In genomic region chr5:88889165-88890069, GRCh38 we compare ENCODE assay signal across 9 cellular contexts. TPM values are rescaled to one million over a fixed set of nuclear protein-coding genes. Genes with fewer than 3 reads are reported as not detected.
DNase-seq lines count a peak whose midpoint lies in the region; ATAC-seq and TF ChIP-seq lines count a peak whose summit lies in the region.
"Had no signal": no experiment of that assay in that cellular context is flagged by ENCODE, and none has a peak within 500 bp of the region (broad histone marks: within the 10 kb centered on the region; RNA-seq: fewer than 3 reads in every experiment).

No MANE protein-coding gene starts in this region.

- H3K27ac ChIP-seq in DOHH2 (ENCODE audit: low read depth, low read length) (peak overlapping the region; percentile 84), stomach (peak overlapping the region; percentile 48 to 91 (median 82))
- H3K27ac ChIP-seq: KMS-11 had no signal

- TF ChIP-seq EP300 in stomach (IDR thresholded peaks at IDR 0.05): no peak

- no peaks in the 10 kb centered on the region for H4K20me1 ChIP-seq in DOHH2 (ENCODE audit: control insufficient read depth, insufficient read depth, low read depth, low read length)

- TF ChIP-seq CTCF in DOHH2 (IDR thresholded peaks at IDR 0.05; ENCODE audit: low read depth, low read length, poor library complexity, severe bottlenecking) (no peak), stomach (IDR thresholded peaks at IDR 0.05) (no peak)

- H3K9me3 ChIP-seq in DOHH2 (ENCODE audit: control insufficient read depth, insufficient read depth, low read length) (no peaks in the 10 kb centered on the region), stomach (no peaks in the 10 kb centered on the region)

- no peak for TF ChIP-seq POLR2A in stomach (IDR thresholded peaks at IDR 0.05)

- intact Hi-C loops in stomach (cut with DNase I; ENCODE audit: low total_unique reads): no loop called here

- peaks cover 36% of the 10 kb centered on the region for H3F3A ChIP-seq in DOHH2 (ENCODE audit: control insufficient read depth, insufficient read depth)

- WGBS in stomach, 5 donors: 3 to 6% (median 3%) methylated on average over 44 to 50 of the region's 50 CpGs

- peaks cover 41% of the 10 kb centered on the region for H3K79me2 ChIP-seq in DOHH2 (ENCODE audit: control insufficient read depth, low read length)

- H3K27me3 ChIP-seq in DOHH2 (ENCODE audit: control insufficient read depth, low read length) (no peaks in the 10 kb centered on the region), stomach (peaks cover 0 to 17% (median 10%) of the 10 kb centered on the region in 3 donors)

- peak; percentile 43 for ATAC-seq in GM21529 (IDR thresholded peaks at IDR 0.05; ENCODE audit: unreplicated experiment)

- peak overlapping the region; percentile 75 for H3K4me2 ChIP-seq in DOHH2 (ENCODE audit: low read length)
- H3K4me2 ChIP-seq: KMS-11 had no signal

- peak; percentile 90 for DNase-seq in NCI-H748 (lab: John Stamatoyannopoulos, UW; ENCODE audit: unreplicated experiment)
- peak; percentile 30 for DNase-seq in cerebellum (ENCODE audit: low spot score)
- peak; percentile 82 for DNase-seq in left kidney (ENCODE audit: low read depth, low spot score)
- DNase-seq in stomach: no peak
- no peak for DNase-seq in T-helper 1 cell
- DNase-seq in putamen (ENCODE audit: low spot score): no peak

- peaks cover 60% of the 10 kb centered on the region for H3K4me1 ChIP-seq in DOHH2 (ENCODE audit: control insufficient read depth, low read length)
- H3K4me1 ChIP-seq in stomach: peaks cover 0 to 26% (median 11%) of the 10 kb centered on the region in 4 donors

- H3K4me3 ChIP-seq in DOHH2 (ENCODE audit: low read length) (peak overlapping the region; percentile 96), stomach (peak overlapping the region; percentile 50 to 54 (median 52))

- H3K36me3 ChIP-seq in DOHH2 (ENCODE audit: control insufficient read depth, low read length) (no peaks in the 10 kb centered on the region), stomach (no peaks in the 10 kb centered on the region)

- no peaks in the 10 kb centered on the region for H3K9me2 ChIP-seq in DOHH2 (replicated peaks; ENCODE audit: control insufficient read depth, low read length)

RNA-seq across cellular contexts. Expression of gene MEF2C, which starts 6.4 kb away (rescaled TPM):
- 114 TPM for total RNA-seq in cerebellum
- 10 to 100 TPM; 13.6 to 48.1 (median 22.8) TPM for total RNA-seq in stomach
- polyA plus RNA-seq in stomach: 10 to 100 TPM in 1 of 3 donors, 1 to 10 TPM in 2; 3.0 to 12.7 (median 4.9) TPM

Comparison
In these comparisons a context has a peak if more than half of its experiments do, and no peak if none do; other contexts are left out.
1. DNase-seq: peak in NCI-H748 (single experiment), cerebellum (single experiment) and left kidney (single experiment); none in stomach (single experiment), T-helper 1 cell (0 of 5) and putamen (single experiment).